1 cellular context compared by ENCODE assay signal in genomic region chr12:27333311-27334009, GRCh38.
TF ChIP-seq lines count a peak whose summit lies in the region.

No MANE protein-coding gene starts in this region.

TF ChIP-seq in H1, 55 proteins besides CTCF, POLR2A, EP300 and RAD21 (continued from another document):
- no peak for TF ChIP-seq POU5F1 (IDR thresholded peaks at IDR 0.05; ENCODE audit: low read depth, low read length)
- no peak for TF ChIP-seq ATF3 (IDR thresholded peaks at IDR 0.05; ENCODE audit: insufficient read depth, low read depth, low read length)
- no peak for TF ChIP-seq RXRA (IDR thresholded peaks at IDR 0.05; ENCODE audit: insufficient read depth, low read depth, low read length)
- no peak for TF ChIP-seq EZH2 (IDR thresholded peaks at IDR 0.05; ENCODE audit: low read depth, low read length, severe bottlenecking)
